In genomic region chr3:153162513-153163348, GRCh38 we compare ENCODE assay signal across 9 cellular contexts. TPM values are rescaled to one million over a fixed set of nuclear protein-coding genes. Genes with fewer than 3 reads are reported as not detected.
DNase-seq lines count a peak whose midpoint lies in the region; ATAC-seq, FAIRE-seq and TF ChIP-seq lines count a peak whose summit lies in the region.
"Had no signal": no experiment of that assay in that cellular context is flagged by ENCODE, and none has a peak within 500 bp of the region (broad histone marks: within the 10 kb centered on the region; RNA-seq: fewer than 3 reads in every experiment).

No MANE protein-coding gene starts in this region.

- peak overlapping the region; percentile 93 for H3K4me3 Mint-ChIP-seq in Caco-2 (ENCODE audit: unreplicated experiment)
- peak overlapping the region; percentile 88 for H3K4me3 Mint-ChIP-seq in dendritic cell treated with granulocyte-macrophage colony-stimulating factor and Interleukin-4, amounts not matched to agents 40 ng/mL and 50 ng/mL, for 4 days

- H3K27ac ChIP-seq in Karpas-422 (ENCODE audit: low read length) (peak overlapping the region; percentile 37; the same call in 1 of the 2 replicates), lung (ENCODE audit: low read depth in 1 of 2, low read length in 1 of 2) (peak overlapping the region; percentile 86 to 99)

- H4K20me1 ChIP-seq in Karpas-422 (ENCODE audit: insufficient read depth, low read depth, low read length) = peaks cover 3% of the 10 kb centered on the region; the same call in 1 of the 2 replicates

- POLR2A ChIA-PET in Caco-2 (lab: Charles Lee) = no interaction called here

- peaks cover 24% of the 10 kb centered on the region for H3K4me1 ChIP-seq in Caco-2
- peaks cover 22% of the 10 kb centered on the region for H3K4me1 ChIP-seq in Karpas-422 (ENCODE audit: low read length)
- peaks cover 0 to 10% of the 10 kb centered on the region in 2 donors for H3K4me1 ChIP-seq in lung (ENCODE audit: control insufficient read depth in 2 of 2, insufficient read depth in 2 of 2, low read length in 2 of 2)

- H3K4me1 Mint-ChIP-seq in Caco-2 (ENCODE audit: low read depth, unreplicated experiment) = peaks cover 18% of the 10 kb centered on the region
- H3K4me1 Mint-ChIP-seq in dendritic cell treated with granulocyte-macrophage colony-stimulating factor and Interleukin-4, amounts not matched to agents 40 ng/mL and 50 ng/mL, for 4 days (ENCODE audit: low read depth) = peaks cover 39% of the 10 kb centered on the region

- TF ChIP-seq CTCF in Caco-2 (IDR thresholded peaks at IDR 0.05; ENCODE audit: insufficient read depth in 1 of 2, low read depth in 1 of 2, low read length in 1 of 2, severe bottlenecking in 1 of 2, unreplicated experiment in 1 of 2) (no peak), lung (IDR thresholded peaks at IDR 0.05; ENCODE audit: control extremely low read depth, extremely low read depth) (no peak)

- no TSS peak for BruUV-seq in Caco-2 (replicated peaks; lab: Mats Ljungman, UMichigan)

- peak overlapping the region; percentile 76 for H3K4me2 ChIP-seq in Karpas-422 (ENCODE audit: low read depth, low read length, poor library complexity, severe bottlenecking)

- H3K4me3 ChIP-seq in Caco-2 (ENCODE audit: low read depth, low read length) (peak overlapping the region; percentile 82), Karpas-422 (ENCODE audit: low read length) (peak overlapping the region; percentile 85), lung (peak overlapping the region; percentile 94)

- H3K36me3 ChIP-seq in Caco-2 (ENCODE audit: control insufficient read depth, insufficient read depth, low read length) = no peaks in the 10 kb centered on the region
- H3K36me3 ChIP-seq in Karpas-422 (ENCODE audit: insufficient read depth, low read length) = no peaks in the 10 kb centered on the region
- H3K36me3 ChIP-seq in lung (ENCODE audit: control insufficient read depth in 2 of 2, insufficient read depth in 2 of 2, low read length in 2 of 2) = no peaks in the 10 kb centered on the region

- no peaks in the 10 kb centered on the region for H3K27me3 Mint-ChIP-seq in Caco-2 (ENCODE audit: insufficient read depth, unreplicated experiment)
- H3K27me3 Mint-ChIP-seq in dendritic cell treated with granulocyte-macrophage colony-stimulating factor and Interleukin-4, amounts not matched to agents 40 ng/mL and 50 ng/mL, for 4 days = no peaks in the 10 kb centered on the region

- peaks cover 36% of the 10 kb centered on the region for H3K79me2 ChIP-seq in Karpas-422 (ENCODE audit: low read length)

- ATAC-seq in GM21528 (IDR thresholded peaks at IDR 0.05; ENCODE audit: low FRiP score, unreplicated experiment) (peak; percentile 9), lung (ENCODE audit: insufficient read depth, low FRiP score) (peak; percentile 0)

- CTCF ChIA-PET in Caco-2 (lab: Charles Lee) = interaction anchor here (0.6 to 1.2 kb wide), 2 partner anchors 69 to 120 kb away, joined by 3 to 6 read pairs; no protein-coding TSS in a partner anchor

- H2AFZ ChIP-seq in Karpas-422 (ENCODE audit: low read length) = no peak overlapping the region

- H3K27me3 ChIP-seq in Caco-2 (replicated peaks; ENCODE audit: control insufficient read depth, insufficient read depth, low read length) = no peaks in the 10 kb centered on the region
- no peaks in the 10 kb centered on the region for H3K27me3 ChIP-seq in Karpas-422 (ENCODE audit: low read length)
- no peaks in the 10 kb centered on the region for H3K27me3 ChIP-seq in lung (ENCODE audit: control insufficient read depth, insufficient read depth)

- DNase-seq in Caco-2 (peak; percentile 30 to 38), Karpas-422 (peak; percentile 53), lung (ENCODE audit: low spot score) (peak; percentile 48), RCC 7860 (ENCODE audit: low spot score) (no peak)
- peak; percentile 32 for DNase-seq in activated CD4-positive, alpha-beta T cell treated with anti-CD3 and anti-CD28 coated beads, Interleukin-2, amount 50 U/mL, for 1 hour
- DNase-seq in stimulated activated CD8-positive, alpha-beta memory T cell treated with anti-CD3 and anti-CD28 coated beads, Interleukin-12 subunit alpha, Interleukin-12 subunit beta, amount 100 ng/mL, for 4 hours (ENCODE audit: low read depth) = peak; percentile 24

- intact Hi-C loops in Caco-2 (cut with micrococcal nuclease; ENCODE audit: unreplicated experiment) = loop anchor here (5.0 to 10.0 kb wide), 3 partner anchors 60 to 272 kb away; no protein-coding TSS in a partner anchor
- intact Hi-C loops in dendritic cell treated with granulocyte-macrophage colony-stimulating factor and Interleukin-4, amounts not matched to agents 40 ng/mL and 50 ng/mL, for 4 days (cut with micrococcal nuclease) = loop anchor here (1.0 to 5.0 kb wide), 2 partner anchors 35 to 119 kb away; no protein-coding TSS in a partner anchor

- H3K36me3 Mint-ChIP-seq in Caco-2 (ENCODE audit: insufficient read depth, unreplicated experiment) = peaks cover 19% of the 10 kb centered on the region
- H3K36me3 Mint-ChIP-seq in dendritic cell treated with granulocyte-macrophage colony-stimulating factor and Interleukin-4, amounts not matched to agents 40 ng/mL and 50 ng/mL, for 4 days (ENCODE audit: low read depth) = peaks cover 64% of the 10 kb centered on the region

- peak overlapping the region; percentile 71 for H3K27ac Mint-ChIP-seq in Caco-2 (ENCODE audit: unreplicated experiment)
- H3K27ac Mint-ChIP-seq in dendritic cell treated with granulocyte-macrophage colony-stimulating factor and Interleukin-4, amounts not matched to agents 40 ng/mL and 50 ng/mL, for 4 days = peak overlapping the region; percentile 100

- WGBS in lung, 2 donors = 0 to 1% methylated on average over 82 of the region's 82 CpGs

- no peaks in the 10 kb centered on the region for H3K9me3 Mint-ChIP-seq in Caco-2 (ENCODE audit: unreplicated experiment)
- H3K9me3 Mint-ChIP-seq in dendritic cell treated with granulocyte-macrophage colony-stimulating factor and Interleukin-4, amounts not matched to agents 40 ng/mL and 50 ng/mL, for 4 days = no peaks in the 10 kb centered on the region

- FAIRE-seq in RCC 7860 (lab: Jason Lieb, UNC) = no peak
- FAIRE-seq: colon had no signal

- H3K9me3 ChIP-seq in Caco-2 (no peaks in the 10 kb centered on the region), Karpas-422 (ENCODE audit: low read length) (no peaks in the 10 kb centered on the region), lung (ENCODE audit: control insufficient read depth in 2 of 2, insufficient read depth in 1 of 2, low read length in 1 of 2) (no peaks in the 10 kb centered on the region)

- H3K9me2 ChIP-seq in Karpas-422 (replicated peaks; ENCODE audit: insufficient read depth, low read length) = no peaks in the 10 kb centered on the region

- H3K9ac ChIP-seq in Karpas-422 (ENCODE audit: low read length) = peak overlapping the region; percentile 82

RNA-seq across cellular contexts. Expression of gene RAP2B, which starts 0.7 kb away (rescaled TPM):
- 11.5 and 13.2 TPM in 2 replicates for total RNA-seq in Caco-2 (2022)
- total RNA-seq in Karpas-422 (2014; rRNA removed; shearing (Covaris generic); ENCODE audit: low replicate concordance) = 7.1 and 7.2 TPM in 2 replicates
- 10 to 100 TPM; 22.2 to 23.8 TPM for total RNA-seq in lung
- 1 to 10 TPM; 7.4 to 9.2 TPM for polyA plus RNA-seq in lung
